9 cellular contexts compared by ENCODE assay signal in the genomic region with DNA sequence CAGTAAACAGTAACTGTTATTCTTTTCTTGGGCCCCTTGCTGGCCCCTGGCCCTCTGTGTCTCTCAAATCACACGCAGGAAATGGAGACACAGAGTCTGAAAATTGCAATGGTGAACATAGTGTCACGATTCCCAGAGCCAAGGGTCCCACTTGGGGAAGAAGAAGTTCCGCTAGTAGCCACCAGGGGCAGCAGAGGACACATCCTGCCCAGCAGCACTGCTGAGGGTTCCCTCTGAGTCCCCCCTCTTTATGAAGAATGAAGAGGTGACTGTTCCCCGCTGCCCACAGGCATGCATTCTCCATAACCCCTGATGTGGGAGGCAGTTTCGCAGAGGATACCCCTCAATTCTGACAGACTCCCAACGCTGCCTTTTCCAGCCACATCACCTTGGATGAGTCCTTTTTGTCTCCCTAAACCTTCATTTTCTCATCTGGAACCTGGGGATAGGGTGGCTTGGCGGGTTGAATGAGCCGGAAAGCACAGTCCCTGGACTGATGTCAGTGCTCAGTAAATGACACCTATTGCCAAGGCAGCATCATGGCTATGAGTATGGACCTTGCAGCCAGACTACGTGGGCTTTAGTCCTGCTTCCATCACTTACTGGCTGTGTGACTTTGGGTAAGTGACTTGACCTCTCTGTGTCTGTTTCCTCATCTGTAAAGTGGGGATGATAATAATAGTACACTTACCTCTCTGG.
DNase-seq lines count a peak whose midpoint lies in the region; ATAC-seq, FAIRE-seq and TF ChIP-seq lines count a peak whose summit lies in the region.
"Had no signal": no experiment of that assay in that cellular context is flagged by ENCODE, and none has a peak within 500 bp of the region (broad histone marks: within the 10 kb centered on the region; RNA-seq: fewer than 3 reads in every experiment).

No MANE protein-coding gene starts in this region.

- CTCF ChIA-PET in Calu3 (lab: Charles Lee): no interaction called here
- CTCF ChIA-PET in GM12878 (lab: Yijun Ruan, JAX): interaction anchor here (0.8 to 1.6 kb wide), 10 partner anchors 9 to 178 kb away, joined by 3 to 6 read pairs (median 4); no protein-coding TSS in a partner anchor

- peak; percentile 94 for ATAC-seq in SK-N-SH treated with all-trans-retinoic acid at 6 μM for 48 hours
- ATAC-seq in GM12878: peak; percentile 71
- ATAC-seq in HG03039 (IDR thresholded peaks at IDR 0.05; ENCODE audit: unreplicated experiment): no peak
- ATAC-seq in HG02798 (IDR thresholded peaks at IDR 0.05; ENCODE audit: poor library complexity, unreplicated experiment): no peak

- POLR2A ChIA-PET in GM12878 (lab: Charles Lee): no interaction called here

- no peaks in the 10 kb centered on the region for H3K36me3 ChIP-seq in GM12878 (ENCODE audit: control insufficient read depth in 2 of 2, insufficient read depth in 2 of 2, low read length in 1 of 2)
- H3K36me3 ChIP-seq in kidney epithelial cell (ENCODE audit: control insufficient read depth, insufficient read depth, low read length): no peaks in the 10 kb centered on the region

- TF ChIP-seq POLR2A in GM12878 (IDR thresholded peaks at IDR 0.05; ENCODE audit: low read depth, low read length): no peak

- TF ChIP-seq RAD21 in GM12878 (IDR thresholded peaks at IDR 0.05; ENCODE audit: insufficient read depth, low read depth, low read length): peak; percentile 28; the same call in 1 of the 2 replicates

- H3K9me3 ChIP-seq in GM12878 (replicated peaks; ENCODE audit: control insufficient read depth, insufficient read depth, low read length): no peaks in the 10 kb centered on the region

- H3K4me2 ChIP-seq in GM12878 (ENCODE audit: control insufficient read depth, insufficient read depth): no peak overlapping the region

- no peak overlapping the region for H3K4me3 Mint-ChIP-seq in Calu3 (ENCODE audit: low read depth, unreplicated experiment)
- H3K4me3 Mint-ChIP-seq: naive B cell had no signal

- no peak overlapping the region for H3K27ac Mint-ChIP-seq in Calu3 (ENCODE audit: unreplicated experiment)

- RAD21 ChIA-PET in GM12878 (lab: Charles Lee; ENCODE audit: unreplicated experiment): interaction anchor here (1.8 kb wide), 1 partner anchor 306 kb away, joined by 4 read pairs; no protein-coding TSS in a partner anchor

- H3K9ac ChIP-seq in GM12878 (ENCODE audit: control insufficient read depth, insufficient read depth, low read length): no peak overlapping the region

- H3K36me3 Mint-ChIP-seq in Calu3 (ENCODE audit: insufficient read depth, unreplicated experiment): no peaks in the 10 kb centered on the region
- H3K36me3 Mint-ChIP-seq: naive B cell had no signal

- SMC1A ChIA-PET in GM12878 (lab: Charles Lee; ENCODE audit: uncharacterized antibody, unreplicated experiment): no interaction called here

- H3K4me1 Mint-ChIP-seq in Calu3 (ENCODE audit: low read depth, unreplicated experiment): no peaks in the 10 kb centered on the region
- H3K4me1 Mint-ChIP-seq: naive B cell had no signal

- TF ChIP-seq CTCF in Calu3 (IDR thresholded peaks at IDR 0.05; ENCODE audit: unreplicated experiment) (peak; percentile 78), HFF-Myc (IDR thresholded peaks at IDR 0.05; ENCODE audit: low read depth, low read length, missing control alignments) (peak; percentile 97), GM12878 (IDR thresholded peaks at IDR 0.05 in 2 of 3, conservative IDR thresholded peaks at IDR 0.05 in 1 of 3; ENCODE audit: control insufficient read depth in 2 of 3, extremely low read depth in 1 of 3, insufficient read depth in 1 of 3, low read depth in 3 of 3, low read length in 3 of 3) (peak; percentile 61 to 93 (median 87)), kidney epithelial cell (IDR thresholded peaks at IDR 0.05; ENCODE audit: insufficient read depth, low read length, poor library complexity, severe bottlenecking) (peak; percentile 95)

- H3K27me3 ChIP-seq in GM12878 (replicated peaks in 1 of 2; ENCODE audit: control insufficient read depth in 2 of 2, insufficient read depth in 2 of 2, low read length in 1 of 2) (no peaks in the 10 kb centered on the region), kidney epithelial cell (ENCODE audit: control insufficient read depth, insufficient read depth, low read length) (no peaks in the 10 kb centered on the region)

- TF ChIP-seq EP300 in GM12878 (IDR thresholded peaks at IDR 0.05; ENCODE audit: borderline replicate concordance in 1 of 2, control insufficient read depth in 1 of 2, low read depth in 2 of 2, low read length in 2 of 2): no peak

- no peaks in the 10 kb centered on the region for H3K79me2 ChIP-seq in GM12878 (ENCODE audit: control insufficient read depth, insufficient read depth, low read length)

- DNase-seq in Calu3 (peak; percentile 56), HFF-Myc (ENCODE audit: extremely low read depth, low read depth) (no peak), GM12878 (ENCODE audit: low read depth, low spot score) (no peak), kidney epithelial cell (ENCODE audit: low read depth) (no peak)
- DNase-seq in stimulated activated CD8-positive, alpha-beta memory T cell treated with anti-CD3 and anti-CD28 coated beads, Interleukin-15, amount 100 ng/mL, for 1 hour (ENCODE audit: low read depth): peak; percentile 21
- DNase-seq: naive B cell had no signal

- no peak for FAIRE-seq in GM12878 (lab: Jason Lieb, UNC)

- H3K4me3 ChIP-seq in HFF-Myc (replicated peaks; ENCODE audit: low read depth, low read length) (no peak overlapping the region), GM12878 (no peak overlapping the region), kidney epithelial cell (ENCODE audit: low read depth, low read length) (no peak overlapping the region)

- H2AFZ ChIP-seq in GM12878 (ENCODE audit: control insufficient read depth, low read depth, low read length): no peak overlapping the region

- no peaks in the 10 kb centered on the region for H3K9me3 Mint-ChIP-seq in Calu3 (ENCODE audit: low read depth, unreplicated experiment)
- H3K9me3 Mint-ChIP-seq: naive B cell had no signal

- H3K27ac ChIP-seq in GM12878 (ENCODE audit: control insufficient read depth, insufficient read depth): no peak overlapping the region

- intact Hi-C loops in Calu3 (cut with micrococcal nuclease; ENCODE audit: unreplicated experiment): loop anchor here (5.0 kb wide), 1 partner anchor 112 kb away; no protein-coding TSS in a partner anchor
- intact Hi-C loops in GM12878 (cut with micrococcal nuclease; ENCODE audit: unreplicated experiment): loop anchor here (10.0 kb wide), 1 partner anchor 129 kb away; no protein-coding TSS in a partner anchor

- no peaks in the 10 kb centered on the region for H4K20me1 ChIP-seq in GM12878 (ENCODE audit: control insufficient read depth, insufficient read depth)

- BruUV-seq in Calu3 (replicated peaks; lab: Mats Ljungman, UMichigan): no TSS peak
- no TSS peak for BruUV-seq in GM12878 (replicated peaks; lab: Mats Ljungman, UMichigan)

- peaks cover 9% of the 10 kb centered on the region for H3K4me1 ChIP-seq in GM12878 (ENCODE audit: control insufficient read depth, insufficient read depth, low read length)

- in situ Hi-C loops in GM12878 (cut with MboI): no loop called here

- WGBS in GM12878 (ENCODE audit: insufficient coverage, insufficient replicate concordance, low lambda C conversion rate, missing lambda C conversion rate): 24% methylated on average over 9 of the region's 9 CpGs

- H3K27me3 Mint-ChIP-seq in Calu3 (ENCODE audit: unreplicated experiment): peaks cover 22% of the 10 kb centered on the region

TF ChIP-seq in SK-N-SH treated with all-trans-retinoic acid at 6 μM for 48 hours, 23 proteins besides CTCF, POLR2A, EP300 and RAD21:
- no peak for TF ChIP-seq OSR1 (CRISPR knock-in tag; IDR thresholded peaks at IDR 0.05)
- TF ChIP-seq TCF4 (CRISPR knock-in tag; IDR thresholded peaks at IDR 0.05; ENCODE audit: borderline replicate concordance): no peak
- TF ChIP-seq, protein P1, sequence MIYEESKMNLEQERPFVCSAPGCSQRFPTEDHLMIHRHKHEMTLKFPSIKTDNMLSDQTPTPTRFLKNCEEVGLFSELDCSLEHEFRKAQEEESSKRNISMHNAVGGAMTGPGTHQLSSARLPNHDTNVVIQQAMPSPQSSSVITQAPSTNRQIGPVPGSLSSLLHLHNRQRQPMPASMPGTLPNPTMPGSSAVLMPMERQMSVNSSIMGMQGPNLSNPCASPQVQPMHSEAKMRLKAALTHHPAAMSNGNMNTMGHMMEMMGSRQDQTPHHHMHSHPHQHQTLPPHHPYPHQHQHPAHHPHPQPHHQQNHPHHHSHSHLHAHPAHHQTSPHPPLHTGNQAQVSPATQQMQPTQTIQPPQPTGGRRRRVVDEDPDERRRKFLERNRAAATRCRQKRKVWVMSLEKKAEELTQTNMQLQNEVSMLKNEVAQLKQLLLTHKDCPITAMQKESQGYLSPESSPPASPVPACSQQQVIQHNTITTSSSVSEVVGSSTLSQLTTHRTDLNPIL (CRISPR knock-in tag; IDR thresholded peaks at IDR 0.05; ENCODE audit: low read depth): no peak

TF ChIP-seq in GM12878, 131 proteins besides CTCF, POLR2A, EP300 and RAD21 (continues in another document):
- no peak for TF ChIP-seq NRF1 (conservative IDR thresholded peaks at IDR 0.05; ENCODE audit: low read depth, low read length)
- TF ChIP-seq CHD2 (IDR thresholded peaks at IDR 0.05; ENCODE audit: borderline replicate concordance, low read depth, low read length): no peak

Comparison
In these comparisons a context has a peak if more than half of its experiments do, and no peak if none do; other contexts are left out.
1. DNase-seq: peak in Calu3 (single experiment) and stimulated activated CD8-positive, alpha-beta memory T cell treated with anti-CD3 and anti-CD28 coated beads, Interleukin-15, amount 100 ng/mL, for 1 hour (single experiment); none in HFF-Myc (single experiment), GM12878 (single experiment) and kidney epithelial cell (single experiment).
2. ATAC-seq: peak in SK-N-SH treated with all-trans-retinoic acid at 6 μM for 48 hours (single experiment) and GM12878 (single experiment); none in HG03039 (single experiment) and HG02798 (single experiment).
3. Peak in every context shown above with its lines, with median percentiles within 50 percentile points of each other: CTCF ChIP-seq.